ENCODE assay signal across 8 cellular contexts in genomic region chr10:74151879-74152722, GRCh38. TPM values are rescaled to one million over a fixed set of nuclear protein-coding genes. Genes with fewer than 3 reads are reported as not detected.
A peak's percentile ranks its signal among the peaks of the same experiment; 100 is the strongest.
DNase-seq lines count a peak whose midpoint lies in the region; ATAC-seq and TF ChIP-seq lines count a peak whose summit lies in the region.

No MANE protein-coding gene starts in this region.

- in situ Hi-C loops in G401 (cut with HindIII; ENCODE audit: low sequenced_read_pairs): no loop called here

- H3K18ac ChIP-seq in trophoblast cell (ENCODE audit: low read length): peak overlapping the region; percentile 39

- peaks cover 12% of the 10 kb centered on the region for H3K36me3 Mint-ChIP-seq in activated CD4-positive, alpha-beta T cell treated with anti-CD3 and anti-CD28 coated beads, Interleukin-2, amount 10 ng/mL, durations not matched to agents 24 days and 14 days (ENCODE audit: low read depth)

- H2BK120ac ChIP-seq in trophoblast cell (ENCODE audit: insufficient read depth, low read length, poor library complexity): peak overlapping the region; percentile 24

- H2BK12ac ChIP-seq in trophoblast cell (ENCODE audit: low read length): no peak overlapping the region

- no peak for ATAC-seq in HG03097 (IDR thresholded peaks at IDR 0.05; ENCODE audit: low FRiP score, unreplicated experiment)

- H3K36me3 ChIP-seq in esophagus muscularis mucosa (peaks cover 0 to 2% (median under 1%) of the 10 kb centered on the region in 4 donors), trophoblast cell (ENCODE audit: control insufficient read depth in 1 of 2, insufficient read depth in 2 of 2, low read length in 2 of 2) (peaks cover 0 to 4% of the 10 kb centered on the region in 2 experiments)

- no peak for TF ChIP-seq EP300 in esophagus muscularis mucosa (IDR thresholded peaks at IDR 0.05)

- H3K9ac ChIP-seq in trophoblast cell (ENCODE audit: low read length): peak overlapping the region; percentile 77

- H3K4me1 Mint-ChIP-seq in activated CD4-positive, alpha-beta T cell treated with anti-CD3 and anti-CD28 coated beads, Interleukin-2, amount 10 ng/mL, durations not matched to agents 24 days and 14 days: peaks cover 24% of the 10 kb centered on the region

- H3K79me2 ChIP-seq in trophoblast cell (ENCODE audit: control insufficient read depth, insufficient read depth, low read length, poor library complexity): peaks cover 11% of the 10 kb centered on the region

- peaks cover 9% of the 10 kb centered on the region for H3K79me1 ChIP-seq in trophoblast cell (ENCODE audit: low read length)

- H3K9me3 Mint-ChIP-seq in activated CD4-positive, alpha-beta T cell treated with anti-CD3 and anti-CD28 coated beads, Interleukin-2, amount 10 ng/mL, durations not matched to agents 24 days and 14 days: no peaks in the 10 kb centered on the region

- H4K8ac ChIP-seq in trophoblast cell (ENCODE audit: low read depth, low read length): peak overlapping the region; percentile 57

- H3K4me3 Mint-ChIP-seq in activated CD4-positive, alpha-beta T cell treated with anti-CD3 and anti-CD28 coated beads, Interleukin-2, amount 10 ng/mL, durations not matched to agents 24 days and 14 days: no peak overlapping the region

- H2AK5ac ChIP-seq in trophoblast cell (ENCODE audit: low read length): no peak overlapping the region

- peak overlapping the region; percentile 97 for H3K4me3 ChIP-seq in NB4 (ENCODE audit: low read depth, low read length)
- peak overlapping the region; percentile 72 to 91 (median 78) for H3K4me3 ChIP-seq in esophagus muscularis mucosa
- peak overlapping the region; percentile 97 for H3K4me3 ChIP-seq in trophoblast cell (ENCODE audit: low read depth, low read length)

- TF ChIP-seq CTCF in NB4 (IDR thresholded peaks at IDR 0.05; ENCODE audit: low read depth, low read length) (no peak), esophagus muscularis mucosa (IDR thresholded peaks at IDR 0.05) (no peak)

- H3K23ac ChIP-seq in trophoblast cell (ENCODE audit: low read length): no peak overlapping the region

- H3K4me1 ChIP-seq in esophagus muscularis mucosa: peaks cover 43 to 70% (median 60%) of the 10 kb centered on the region in 4 donors
- H3K4me1 ChIP-seq in trophoblast cell (ENCODE audit: control insufficient read depth in 1 of 2, insufficient read depth in 2 of 2, low read length in 2 of 2): peaks cover 0 to 3% of the 10 kb centered on the region in 2 experiments

- intact Hi-C loops in esophagus muscularis mucosa (cut with DNase I): no loop called here
- intact Hi-C loops in activated CD4-positive, alpha-beta T cell treated with anti-CD3 and anti-CD28 coated beads, Interleukin-2, amount 10 ng/mL, durations not matched to agents 24 days and 14 days (cut with micrococcal nuclease): loop anchor here (1.0 to 2.0 kb wide), 5 partner anchors 24 to 1059 kb away; partner anchors contain the start of genes KAT6B and VCL

- no peaks in the 10 kb centered on the region for H3K9me3 ChIP-seq in esophagus muscularis mucosa
- H3K9me3 ChIP-seq in trophoblast cell (ENCODE audit: insufficient read depth, low read depth, low read length): no peaks in the 10 kb centered on the region

- no peak for TF ChIP-seq POLR2A in NB4 (IDR thresholded peaks at IDR 0.05; ENCODE audit: extremely low read depth, insufficient read length)
- TF ChIP-seq POLR2A in esophagus muscularis mucosa (IDR thresholded peaks at IDR 0.05; ENCODE audit: low read depth): no peak

- DNase-seq in G401 (ENCODE audit: low spot score) (peak; percentile 10), NB4 (ENCODE audit: low read depth) (peak; percentile 20), esophagus muscularis mucosa (ENCODE audit: extremely low spot score) (no peak), trophoblast cell (peak in 1 of 2 donors; percentile 5), mucosa of gallbladder (ENCODE audit: low spot score) (no peak)
- DNase-seq in activated CD4-positive, alpha-beta T cell treated with anti-CD3 and anti-CD28 coated beads for 48 hours: no peak
- no peak for DNase-seq in activated CD4-positive, alpha-beta T cell treated with anti-CD3 and anti-CD28 coated beads, Interleukin-2, amount 10 ng/mL, durations not matched to agents 24 days and 14 days

- H4K91ac ChIP-seq in trophoblast cell (ENCODE audit: low read depth, low read length): no peak overlapping the region

- peak overlapping the region; percentile 95 for H3K4me2 ChIP-seq in trophoblast cell (ENCODE audit: low read length)

- peak overlapping the region; percentile 42 for H3K4ac ChIP-seq in trophoblast cell (ENCODE audit: low read depth, low read length)

- H3K27me3 Mint-ChIP-seq in activated CD4-positive, alpha-beta T cell treated with anti-CD3 and anti-CD28 coated beads, Interleukin-2, amount 10 ng/mL, durations not matched to agents 24 days and 14 days: no peaks in the 10 kb centered on the region

- H2BK5ac ChIP-seq in trophoblast cell (ENCODE audit: low read depth, low read length, poor library complexity): no peak overlapping the region

- 23% methylated on average over 5 of the region's 5 CpGs for WGBS in esophagus muscularis mucosa
- no CpG with 5 or more reads among the region's 5 CpGs for WGBS in trophoblast cell (ENCODE audit: extremely low coverage, insufficient coverage, insufficient read length)

- H4K12ac ChIP-seq in trophoblast cell (ENCODE audit: low read depth, low read length): no peak overlapping the region

- H3K27ac ChIP-seq in esophagus muscularis mucosa (replicated peaks in 1 of 4): peak overlapping the region; percentile 83 to 94 (median 91)
- peak overlapping the region; percentile 60 for H3K27ac ChIP-seq in trophoblast cell (ENCODE audit: low read depth, low read length)

- H2AFZ ChIP-seq in trophoblast cell (ENCODE audit: insufficient read depth, low read length, poor library complexity): peak overlapping the region; percentile 46

- H3K27ac Mint-ChIP-seq in activated CD4-positive, alpha-beta T cell treated with anti-CD3 and anti-CD28 coated beads, Interleukin-2, amount 10 ng/mL, durations not matched to agents 24 days and 14 days: no peak overlapping the region

- peak overlapping the region; percentile 81 for H3K14ac ChIP-seq in trophoblast cell (ENCODE audit: low read length)

- H3K27me3 ChIP-seq in esophagus muscularis mucosa (no peaks in the 10 kb centered on the region), trophoblast cell (ENCODE audit: insufficient read depth, low read length) (no peaks in the 10 kb centered on the region)

RNA-seq across cellular contexts. Expression of gene ADK, which starts 1.1 kb away (rescaled TPM):
- total RNA-seq in G401 (2014; rRNA removed; shearing (Covaris generic)): 96.2 and 99.5 TPM in 2 replicates
- total RNA-seq in esophagus muscularis mucosa: 10 to 100 TPM; 20.2 to 23.3 (median 21.2) TPM
- 28.0 and 29.7 TPM in 2 replicates for polyA plus RNA-seq in trophoblast cell (2013)
- 13.0 TPM for total RNA-seq in mucosa of gallbladder
- total RNA-seq in activated CD4-positive, alpha-beta T cell treated with anti-CD3 and anti-CD28 coated beads, Interleukin-2, amount 10 ng/mL, durations not matched to agents 24 days and 14 days: 54.8 and 58.3 TPM in 2 replicates

RNA-seq across cellular contexts. Expression of gene AP3M1, which starts 1.5 kb away (rescaled TPM):
- total RNA-seq in G401 (2014; rRNA removed; shearing (Covaris generic)): 4.0 and 10.9 TPM in 2 replicates
- total RNA-seq in esophagus muscularis mucosa: 10 to 100 TPM; 26.5 to 36.4 (median 31.4) TPM
- polyA plus RNA-seq in trophoblast cell (2013): 31.7 and 31.9 TPM in 2 replicates
- total RNA-seq in mucosa of gallbladder: 35.9 TPM
- 51.0 and 51.9 TPM in 2 replicates for total RNA-seq in activated CD4-positive, alpha-beta T cell treated with anti-CD3 and anti-CD28 coated beads, Interleukin-2, amount 10 ng/mL, durations not matched to agents 24 days and 14 days

Comparison
In these comparisons a context has a peak if more than half of its experiments do, and no peak if none do; other contexts are left out.
1. DNase-seq: peak in G401 (single experiment) and NB4 (single experiment); none in esophagus muscularis mucosa (single experiment), mucosa of gallbladder (single experiment), activated CD4-positive, alpha-beta T cell treated with anti-CD3 and anti-CD28 coated beads for 48 hours (single experiment) and activated CD4-positive, alpha-beta T cell treated with anti-CD3 and anti-CD28 coated beads, Interleukin-2, amount 10 ng/mL, durations not matched to agents 24 days and 14 days (single experiment).
2. Peak in every context shown above with its lines, with median percentiles within 50 percentile points of each other: H3K4me3 ChIP-seq.